9 cellular contexts compared by ENCODE assay signal in the genomic region with DNA sequence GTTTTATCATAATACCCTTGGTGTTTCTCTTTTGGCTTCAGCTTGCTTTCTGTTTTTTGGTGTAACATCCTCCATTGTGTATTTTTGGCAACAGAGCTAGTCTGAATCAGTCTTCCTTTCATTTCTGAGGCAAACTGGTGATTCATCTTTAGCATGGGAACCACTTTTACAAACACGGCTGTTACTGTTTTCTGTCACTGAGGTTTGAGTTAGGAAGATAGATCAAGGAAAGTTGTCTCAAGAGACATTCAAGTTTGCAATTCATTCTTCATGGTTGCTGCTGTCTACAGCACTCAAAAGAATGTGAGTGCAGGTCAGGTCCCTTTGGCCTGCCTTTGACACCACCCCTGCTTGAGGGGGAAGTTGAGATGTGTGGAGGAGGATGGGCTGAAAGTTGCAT. TPM values are rescaled to one million over a fixed set of nuclear protein-coding genes. Genes with fewer than 3 reads are reported as not detected.
DNase-seq lines count a peak whose midpoint lies in the region; ATAC-seq, FAIRE-seq and TF ChIP-seq lines count a peak whose summit lies in the region.
"Had no signal": no experiment of that assay in that cellular context is flagged by ENCODE, and none has a peak within 500 bp of the region (broad histone marks: within the 10 kb centered on the region; RNA-seq: fewer than 3 reads in every experiment).

No MANE protein-coding gene starts in this region.

- POLR2A ChIA-PET in endothelial cell of umbilical vein (lab: Charles Lee), result no interaction called here

- H3K9me3 ChIP-seq in endothelial cell of umbilical vein (replicated peaks; ENCODE audit: control insufficient read depth, insufficient read depth, low read length), result no peaks in the 10 kb centered on the region
- H3K9me3 ChIP-seq in upper lobe of right lung, result no peaks in the 10 kb centered on the region

- H3K36me3 ChIP-seq in endothelial cell of umbilical vein (ENCODE audit: control insufficient read depth in 2 of 2, extremely low read depth in 1 of 2, insufficient read depth in 2 of 2, low read length in 2 of 2) (no peaks in the 10 kb centered on the region), upper lobe of right lung (no peaks in the 10 kb centered on the region)

- H3K27me3 ChIP-seq in endothelial cell of umbilical vein (ENCODE audit: control insufficient read depth in 2 of 2, insufficient read depth in 2 of 2, low read length in 2 of 2) (peaks cover 0 to 4% of the 10 kb centered on the region in 2 experiments), upper lobe of right lung (no peaks in the 10 kb centered on the region)

- H3K36me3 Mint-ChIP-seq in activated naive CD4-positive, alpha-beta T cell treated with anti-CD3 and anti-CD28 coated beads for 36 hours (ENCODE audit: low read depth), result peaks cover 4% of the 10 kb centered on the region
- H3K36me3 Mint-ChIP-seq: CD4-positive, CD25-positive, alpha-beta regulatory T cell had no signal

- peak overlapping the region; percentile 100 for H3K27ac Mint-ChIP-seq in activated naive CD4-positive, alpha-beta T cell treated with anti-CD3 and anti-CD28 coated beads for 36 hours
- H3K27ac Mint-ChIP-seq: CD4-positive, CD25-positive, alpha-beta regulatory T cell had no signal

- peaks cover 4% of the 10 kb centered on the region for H3K9me3 Mint-ChIP-seq in activated naive CD4-positive, alpha-beta T cell treated with anti-CD3 and anti-CD28 coated beads for 36 hours
- H3K9me3 Mint-ChIP-seq: CD4-positive, CD25-positive, alpha-beta regulatory T cell had no signal

- DNase-seq in activated naive CD4-positive, alpha-beta T cell treated with anti-CD3 and anti-CD28 coated beads for 36 hours, result peak; percentile 42
- DNase-seq in activated naive CD4-positive, alpha-beta T cell (lab: John Stamatoyannopoulos, UW), result no peak
- DNase-seq in MV-4-11 (lab: John Stamatoyannopoulos, UW) (peak; percentile 82), endothelial cell of umbilical vein (ENCODE audit: low read depth, low spot score) (peak; percentile 73), upper lobe of right lung (no peak), left ventricle myocardium superior (no peak), D341Med (ENCODE audit: low spot score) (no peak), islet precursor cell (no peak)

- intact Hi-C loops in activated naive CD4-positive, alpha-beta T cell treated with anti-CD3 and anti-CD28 coated beads for 36 hours (cut with micrococcal nuclease), result loop anchor here (1.0 to 5.0 kb wide), 13 partner anchors 18 to 1088 kb away; partner anchors contain the start of genes BBS12, IL21 and NUDT6
- intact Hi-C loops in endothelial cell of umbilical vein (cut with micrococcal nuclease), result no loop called here
- intact Hi-C loops in upper lobe of right lung (cut with DNase I), result no loop called here
- intact Hi-C loops in left ventricle myocardium superior (cut with micrococcal nuclease), result no loop called here

- no peak overlapping the region for H3K4me2 ChIP-seq in endothelial cell of umbilical vein (ENCODE audit: insufficient read depth, low read length)

- FAIRE-seq in endothelial cell of umbilical vein (lab: Jason Lieb, UNC), result peak; percentile 83

- H3K4me1 ChIP-seq in endothelial cell of umbilical vein (ENCODE audit: control insufficient read depth, extremely low read depth, insufficient read depth, low read length) (peaks cover 5% of the 10 kb centered on the region), upper lobe of right lung (no peaks in the 10 kb centered on the region)

- no peaks in the 10 kb centered on the region for H3K27me3 Mint-ChIP-seq in activated naive CD4-positive, alpha-beta T cell treated with anti-CD3 and anti-CD28 coated beads for 36 hours (ENCODE audit: low read depth)

- dilution Hi-C loops in endothelial cell of umbilical vein (cut with MboI; ENCODE audit: extremely low pct_ligation_motif_present, low sequenced_read_pairs), result no loop called here

- no peak for TF ChIP-seq POLR2A in endothelial cell of umbilical vein (IDR thresholded peaks at IDR 0.05; ENCODE audit: low read depth, low read length)

- no peak overlapping the region for H3K9ac ChIP-seq in endothelial cell of umbilical vein (replicated peaks; ENCODE audit: extremely low read depth, insufficient read depth, low read length)

- no TSS peak for BruUV-seq in endothelial cell of umbilical vein (replicated peaks; lab: Mats Ljungman, UMichigan)

- no peaks in the 10 kb centered on the region for H4K20me1 ChIP-seq in endothelial cell of umbilical vein (replicated peaks; ENCODE audit: control insufficient read depth, extremely low read depth, insufficient read depth, low read length)

- peak overlapping the region; percentile 50 for H3K4me3 Mint-ChIP-seq in activated naive CD4-positive, alpha-beta T cell treated with anti-CD3 and anti-CD28 coated beads for 36 hours

- no peak for TF ChIP-seq CTCF in endothelial cell of umbilical vein (IDR thresholded peaks at IDR 0.05; ENCODE audit: extremely low read depth in 1 of 2, insufficient read depth in 1 of 2, low read depth in 1 of 2, low read length in 2 of 2)
- TF ChIP-seq CTCF in upper lobe of right lung (IDR thresholded peaks at IDR 0.05), result no peak

- H2AFZ ChIP-seq in endothelial cell of umbilical vein (ENCODE audit: low read depth, low read length), result no peak overlapping the region

- ATAC-seq in upper lobe of right lung (peak; percentile 42), left ventricle myocardium superior (no peak)

- H3K27ac ChIP-seq in endothelial cell of umbilical vein (ENCODE audit: insufficient read depth, low read depth, low read length) (no peak overlapping the region), upper lobe of right lung (no peak overlapping the region)

- H3K4me1 Mint-ChIP-seq in activated naive CD4-positive, alpha-beta T cell treated with anti-CD3 and anti-CD28 coated beads for 36 hours (ENCODE audit: low read depth), result peaks cover 65% of the 10 kb centered on the region

- H3K79me2 ChIP-seq in endothelial cell of umbilical vein (ENCODE audit: control insufficient read depth, insufficient read depth, low read length), result no peaks in the 10 kb centered on the region

- CTCF ChIA-PET in activated naive CD4-positive, alpha-beta T cell treated with anti-CD3 and anti-CD28 coated beads for 36 hours (lab: Charles Lee), result interaction anchor here (0.5 to 2.8 kb wide), 5 partner anchors 12 to 271 kb away, joined by 3 to 13 read pairs (median 5); no protein-coding TSS in a partner anchor
- CTCF ChIA-PET in endothelial cell of umbilical vein (lab: Charles Lee), result interaction anchor here (1.0 to 2.7 kb wide), 2 partner anchors 132 to 346 kb away, joined by 4 to 13 read pairs; no protein-coding TSS in a partner anchor

- H3K9me1 ChIP-seq in endothelial cell of umbilical vein (replicated peaks; ENCODE audit: control insufficient read depth, extremely low read depth, insufficient read depth, low read length), result no peaks in the 10 kb centered on the region

- H3K4me3 ChIP-seq in endothelial cell of umbilical vein (replicated peaks in 1 of 3; ENCODE audit: insufficient read depth in 1 of 3, low read depth in 1 of 3, low read length in 3 of 3) (no peak overlapping the region), upper lobe of right lung (no peak overlapping the region)

TF ChIP-seq in endothelial cell of umbilical vein, 7 proteins besides CTCF, POLR2A, EP300 and RAD21:
- TF ChIP-seq FOS (IDR thresholded peaks at IDR 0.05; ENCODE audit: borderline replicate concordance, insufficient read depth, low read length) (peak; percentile 76), JUN (IDR thresholded peaks at IDR 0.05; ENCODE audit: borderline replicate concordance, insufficient read depth, insufficient read length, low read depth) (peak; percentile 72), GATA2 (IDR thresholded peaks at IDR 0.05; ENCODE audit: insufficient read depth, insufficient read length, low read depth, low read length) (no peak)

RNA-seq across cellular contexts. Expression of gene IL21, which starts 36.3 kb away (rescaled TPM):
- 10 to 100 TPM; 49.9 to 53.1 TPM for total RNA-seq in activated naive CD4-positive, alpha-beta T cell treated with anti-CD3 and anti-CD28 coated beads for 36 hours
- total RNA-seq in endothelial cell of umbilical vein, result not detected in 2 replicates
- not detected in 2 replicates for polyA plus RNA-seq in endothelial cell of umbilical vein
- not detected in 2 replicates for polyA plus RNA-seq in endothelial cell of umbilical vein (2011; cell fraction: cytosol; rRNA removed)
- not detected in 2 replicates for polyA plus RNA-seq in endothelial cell of umbilical vein (2011; cell fraction: nucleus; rRNA removed)
- not detected in 2 replicates for polyA plus RNA-seq in endothelial cell of umbilical vein (2012)
- not detected in 2 replicates for polyA minus RNA-seq in endothelial cell of umbilical vein
- not detected for polyA minus RNA-seq in endothelial cell of umbilical vein (2011; cell fraction: cytosol; rRNA and poly(A)+ RNA removed)
- not detected in 2 replicates for polyA minus RNA-seq in endothelial cell of umbilical vein (2011; cell fraction: nucleus; rRNA and poly(A)+ RNA removed)
- not detected for total RNA-seq in upper lobe of right lung
- not detected for total RNA-seq in left ventricle myocardium superior

Comparison
In these comparisons a context has a peak if more than half of its experiments do, and no peak if none do; other contexts are left out.
1. DNase-seq: peak in activated naive CD4-positive, alpha-beta T cell treated with anti-CD3 and anti-CD28 coated beads for 36 hours (single experiment), MV-4-11 (single experiment) and endothelial cell of umbilical vein (single experiment); none in activated naive CD4-positive, alpha-beta T cell (0 of 4), upper lobe of right lung (single experiment), left ventricle myocardium superior (single experiment), D341Med (single experiment) and islet precursor cell (single experiment).
2. RNA of gene IL21, which starts 36.3 kb away (total RNA-seq): 49.9 to 53.1 TPM in activated naive CD4-positive, alpha-beta T cell treated with anti-CD3 and anti-CD28 coated beads for 36 hours; not detected in endothelial cell of umbilical vein, not detected in upper lobe of right lung (single experiment) and not detected in left ventricle myocardium superior (single experiment); every median in the first group is over 10 times any median in the second.